ENCODE assay signal across 10 cellular contexts in genomic region chr10:128062331-128062730, GRCh38.
DNase-seq lines count a peak whose midpoint lies in the region; ATAC-seq and TF ChIP-seq lines count a peak whose summit lies in the region.
"Had no signal": no experiment of that assay in that cellular context is flagged by ENCODE, and none has a peak within 500 bp of the region (broad histone marks: within the 10 kb centered on the region; RNA-seq: fewer than 3 reads in every experiment).

No MANE protein-coding gene starts in this region.

- H3F3A ChIP-seq in GM23338 (replicated peaks; ENCODE audit: low read depth): no peaks in the 10 kb centered on the region

- no peaks in the 10 kb centered on the region for H4K20me1 ChIP-seq in GM23338 (replicated peaks; ENCODE audit: insufficient read depth)

- TF ChIP-seq CTCF in GM23338 (conservative IDR thresholded peaks at IDR 0.05; ENCODE audit: low read depth in 2 of 2): no peak

- H3K4me3 ChIP-seq in GM23338 (no peak overlapping the region), rectal smooth muscle tissue (ENCODE audit: low read length) (peak overlapping the region; percentile 19)
- H3K4me3 ChIP-seq: uterus had no signal

- DNase-seq in GM23338 (ENCODE audit: low spot score) (peak; percentile 58), MV-4-11 (lab: John Stamatoyannopoulos, UW) (peak; percentile 54), dermis microvascular lymphatic vessel endothelial cell (ENCODE audit: low read depth in 2 of 2) (peak; percentile 52 to 63), NCI-H2107 treated with DMSO at 0.1 percent for 48 hours (lab: John Stamatoyannopoulos, UW; ENCODE audit: unreplicated experiment) (no peak), SW480 (ENCODE audit: low spot score) (no peak)
- no peak for DNase-seq in stimulated activated CD4-positive, alpha-beta T cell treated with anti-CD3 and anti-CD28 coated beads, Interleukin-2, amount 100 ng/mL, for 48 hours
- DNase-seq: NCI-H774 had no signal

- H3K27me3 Mint-ChIP-seq in GM23338 (ENCODE audit: insufficient read depth, low read depth, poor library complexity): peaks cover 8% of the 10 kb centered on the region

- H3K27ac ChIP-seq in GM23338 (ENCODE audit: low read depth): no peak overlapping the region
- H3K27ac ChIP-seq in rectal smooth muscle tissue (ENCODE audit: low read depth, low read length): peak overlapping the region; percentile 17
- H3K27ac ChIP-seq: uterus had no signal

- no peaks in the 10 kb centered on the region for H3K36me3 ChIP-seq in GM23338 (ENCODE audit: insufficient read depth)
- peaks cover 11% of the 10 kb centered on the region for H3K36me3 ChIP-seq in rectal smooth muscle tissue (ENCODE audit: control insufficient read depth, insufficient read depth, low read length)
- H3K36me3 ChIP-seq: uterus had no signal

- H3K4me1 ChIP-seq in GM23338 (ENCODE audit: insufficient read depth) (peaks cover 15% of the 10 kb centered on the region), rectal smooth muscle tissue (ENCODE audit: control insufficient read depth, insufficient read depth, low read length) (no peaks in the 10 kb centered on the region)
- H3K4me1 ChIP-seq: uterus had no signal

- H3K9me2 ChIP-seq in GM23338 (ENCODE audit: insufficient read depth): no peaks in the 10 kb centered on the region

- no peaks in the 10 kb centered on the region for H3K9me3 Mint-ChIP-seq in GM23338

- no peak overlapping the region for H3K4me3 Mint-ChIP-seq in GM23338

- H3K27me3 ChIP-seq in GM23338 (ENCODE audit: insufficient read depth): no peaks in the 10 kb centered on the region
- H3K27me3 ChIP-seq in rectal smooth muscle tissue (ENCODE audit: control insufficient read depth, insufficient read depth, low read length): no peaks in the 10 kb centered on the region
- H3K27me3 ChIP-seq: uterus had no signal

- H3K9ac ChIP-seq in rectal smooth muscle tissue (ENCODE audit: low read length): no peak overlapping the region

- H2AFZ ChIP-seq in GM23338: peak overlapping the region; percentile 81; the same call in 1 of the 2 replicates

- peak; percentile 74 for ATAC-seq in GM23338
- ATAC-seq in HG03520 (IDR thresholded peaks at IDR 0.05; ENCODE audit: unreplicated experiment): no peak

- H3K27ac Mint-ChIP-seq in GM23338: peak overlapping the region; percentile 60

- no peaks in the 10 kb centered on the region for H3K79me2 ChIP-seq in GM23338 (replicated peaks; ENCODE audit: insufficient read depth)

- peaks cover 31% of the 10 kb centered on the region for H3K4me1 Mint-ChIP-seq in GM23338

- peak overlapping the region; percentile 48 for H3K4me2 ChIP-seq in GM23338

- peaks cover 4% of the 10 kb centered on the region; the same call in 1 of the 3 replicates for H3K36me3 Mint-ChIP-seq in GM23338 (ENCODE audit: low read depth)

TF ChIP-seq in GM23338, 12 proteins besides CTCF, POLR2A, EP300 and RAD21 (continues in another document):
- no peak for TF ChIP-seq NANOG (IDR thresholded peaks at IDR 0.05; ENCODE audit: borderline replicate concordance)
- no peak for TF ChIP-seq STAT1 (IDR thresholded peaks at IDR 0.05; ENCODE audit: unreplicated experiment)
- no peak for TF ChIP-seq ZNF331 (CRISPR knock-in tag; IDR thresholded peaks at IDR 0.05; ENCODE audit: low read depth)
- TF ChIP-seq POLR2AphosphoS5 (IDR thresholded peaks at IDR 0.05; ENCODE audit: low read depth): no peak
- TF ChIP-seq, protein P1, sequence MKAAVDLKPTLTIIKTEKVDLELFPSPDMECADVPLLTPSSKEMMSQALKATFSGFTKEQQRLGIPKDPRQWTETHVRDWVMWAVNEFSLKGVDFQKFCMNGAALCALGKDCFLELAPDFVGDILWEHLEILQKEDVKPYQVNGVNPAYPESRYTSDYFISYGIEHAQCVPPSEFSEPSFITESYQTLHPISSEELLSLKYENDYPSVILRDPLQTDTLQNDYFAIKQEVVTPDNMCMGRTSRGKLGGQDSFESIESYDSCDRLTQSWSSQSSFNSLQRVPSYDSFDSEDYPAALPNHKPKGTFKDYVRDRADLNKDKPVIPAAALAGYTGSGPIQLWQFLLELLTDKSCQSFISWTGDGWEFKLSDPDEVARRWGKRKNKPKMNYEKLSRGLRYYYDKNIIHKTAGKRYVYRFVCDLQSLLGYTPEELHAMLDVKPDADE (IDR thresholded peaks at IDR 0.05): no peak
- no peak for TF ChIP-seq ZNF114 (CRISPR knock-in tag; IDR thresholded peaks at IDR 0.05)
- TF ChIP-seq ZNF462 (CRISPR knock-in tag; IDR thresholded peaks at IDR 0.05): no peak
- TF ChIP-seq JUNB (IDR thresholded peaks at IDR 0.05; ENCODE audit: unreplicated experiment): no peak
- no peak for TF ChIP-seq EZH2 (IDR thresholded peaks at IDR 0.05; ENCODE audit: low read depth, unreplicated experiment)
- TF ChIP-seq CREB1 (CRISPR knock-in tag; IDR thresholded peaks at IDR 0.05; ENCODE audit: low read depth): no peak

Comparison
In these comparisons a context has a peak if more than half of its experiments do, and no peak if none do; other contexts are left out.
1. DNase-seq: peak in GM23338 (single experiment), MV-4-11 (single experiment) and dermis microvascular lymphatic vessel endothelial cell (2 of 2); none in NCI-H2107 treated with DMSO at 0.1 percent for 48 hours (single experiment), SW480 (single experiment) and stimulated activated CD4-positive, alpha-beta T cell treated with anti-CD3 and anti-CD28 coated beads, Interleukin-2, amount 100 ng/mL, for 48 hours (0 of 2).